Comparison of ENCODE assay signal across 19 cellular contexts in the genomic region with DNA sequence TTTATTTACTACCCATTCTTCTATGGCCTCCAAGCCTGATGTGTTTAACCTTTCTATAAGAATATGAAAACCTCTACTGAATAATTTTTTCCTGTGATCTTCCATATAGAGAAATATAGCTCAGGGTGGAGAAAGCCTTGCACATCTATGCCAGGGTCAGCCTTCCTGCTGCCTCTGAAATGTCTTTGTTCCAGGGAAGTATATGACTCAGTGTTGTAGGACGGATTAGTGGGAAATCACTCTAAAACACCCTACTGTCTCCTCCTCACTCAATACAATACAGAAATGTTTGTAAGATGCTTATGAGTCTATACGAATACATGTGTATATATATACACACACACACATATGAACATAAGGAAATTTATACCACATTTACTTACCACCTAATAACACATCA.
DNase-seq lines count a peak whose midpoint lies in the region; ATAC-seq and TF ChIP-seq lines count a peak whose summit lies in the region.
"Had no signal": no experiment of that assay in that cellular context is flagged by ENCODE, and none has a peak within 500 bp of the region (broad histone marks: within the 10 kb centered on the region; RNA-seq: fewer than 3 reads in every experiment).

No MANE protein-coding gene starts in this region.

- H3K27ac Mint-ChIP-seq in T-cell: no peak overlapping the region
- H3K27ac Mint-ChIP-seq: B cell; CD8-positive, alpha-beta T cell had no signal

- no peaks in the 10 kb centered on the region for H3K27me3 Mint-ChIP-seq in T-cell
- H3K27me3 Mint-ChIP-seq: B cell had no signal

- H3K4me3 ChIP-seq in RWPE2 (ENCODE audit: severe bottlenecking) (no peak overlapping the region), epithelial cell of esophagus (ENCODE audit: low read length) (no peak overlapping the region)
- H3K4me3 ChIP-seq: Peyer's patch, SK-N-MC had no signal

- H3K27me3 ChIP-seq in RWPE2 (ENCODE audit: insufficient read depth, poor library complexity, severe bottlenecking): no peaks in the 10 kb centered on the region
- H3K27me3 ChIP-seq: Peyer's patch had no signal

- H3K4me1 Mint-ChIP-seq in T-cell: no peaks in the 10 kb centered on the region
- H3K4me1 Mint-ChIP-seq: B cell had no signal

- H3K27ac ChIP-seq in RWPE2 (ENCODE audit: poor library complexity, severe bottlenecking): no peak overlapping the region
- H3K27ac ChIP-seq: 22Rv1, C4-2B, Peyer's patch, SK-N-MC had no signal

- ATAC-seq in RWPE2 (ENCODE audit: low read depth) (peak; percentile 57; the same call in 1 of the 3 replicates), T-cell (replicated peaks in 1 of 4) (no peak), HG03196 (IDR thresholded peaks at IDR 0.05; ENCODE audit: unreplicated experiment) (no peak)
- ATAC-seq: CD8-positive, alpha-beta T cell; HCT116 had no signal

- CTCF ChIA-PET in T-cell (lab: Charles Lee): interaction anchor here in 1 of 2 donors (0.6 kb wide), 1 partner anchor 30 kb away, joined by 3 read pairs; no protein-coding TSS in a partner anchor

- POLR2A ChIA-PET in T-cell (lab: Charles Lee): no interaction called here

- H3K4me1 ChIP-seq in RWPE2 (ENCODE audit: insufficient read depth, poor library complexity, severe bottlenecking): no peaks in the 10 kb centered on the region
- H3K4me1 ChIP-seq: Peyer's patch had no signal

- no peak overlapping the region for H3K4me3 Mint-ChIP-seq in T-cell
- H3K4me3 Mint-ChIP-seq: B cell; CD8-positive, alpha-beta T cell had no signal

- DNase-seq in DMS53 (lab: John Stamatoyannopoulos, UW) (peak; percentile 7), DMS53 treated with DMSO at 0.1 percent for 48 hours (lab: John Stamatoyannopoulos, UW; ENCODE audit: unreplicated experiment) (no peak), RWPE2 (ENCODE audit: low spot score) (no peak), epithelial cell of esophagus (ENCODE audit: low read depth) (peak; percentile 3), T-cell (no peak)
- no peak for DNase-seq in stimulated activated naive CD4-positive, alpha-beta T cell treated with Interleukin-2 at 50 U/mL for 16 hours (lab: John Stamatoyannopoulos, UW)
- DNase-seq: CD8-positive, alpha-beta T cell; GOT3; KBM-7; NCI-H2029; NCI-H526 treated with DMSO at 0.1 percent for 48 hours; Peyer's patch; SIG-M5 had no signal

- TF ChIP-seq CTCF in RWPE2 (IDR thresholded peaks at IDR 0.05; ENCODE audit: poor library complexity, severe bottlenecking) (no peak), epithelial cell of esophagus (IDR thresholded peaks at IDR 0.05; ENCODE audit: insufficient read depth, low read depth, low read length, missing control alignments) (no peak)

- H3K9me3 Mint-ChIP-seq in T-cell: peaks cover 8 to 18% (median 12%) of the 10 kb centered on the region in 3 donors

- H3K9me3 ChIP-seq in RWPE2 (ENCODE audit: severe bottlenecking): no peaks in the 10 kb centered on the region
- H3K9me3 ChIP-seq: Peyer's patch had no signal

- no peaks in the 10 kb centered on the region for H3K36me3 ChIP-seq in RWPE2 (ENCODE audit: low read depth)
- H3K36me3 ChIP-seq: Peyer's patch had no signal

- H3K36me3 Mint-ChIP-seq in T-cell: no peaks in the 10 kb centered on the region
- H3K36me3 Mint-ChIP-seq: CD8-positive, alpha-beta T cell had no signal

Comparison
In these comparisons a context has a peak if more than half of its experiments do, and no peak if none do; other contexts are left out.
1. DNase-seq: peak in DMS53 (single experiment) and epithelial cell of esophagus (single experiment); none in DMS53 treated with DMSO at 0.1 percent for 48 hours (single experiment), RWPE2 (single experiment), T-cell (0 of 34) and stimulated activated naive CD4-positive, alpha-beta T cell treated with Interleukin-2 at 50 U/mL for 16 hours (single experiment).